ENCODE assay signal across 9 cellular contexts in the genomic region with DNA sequence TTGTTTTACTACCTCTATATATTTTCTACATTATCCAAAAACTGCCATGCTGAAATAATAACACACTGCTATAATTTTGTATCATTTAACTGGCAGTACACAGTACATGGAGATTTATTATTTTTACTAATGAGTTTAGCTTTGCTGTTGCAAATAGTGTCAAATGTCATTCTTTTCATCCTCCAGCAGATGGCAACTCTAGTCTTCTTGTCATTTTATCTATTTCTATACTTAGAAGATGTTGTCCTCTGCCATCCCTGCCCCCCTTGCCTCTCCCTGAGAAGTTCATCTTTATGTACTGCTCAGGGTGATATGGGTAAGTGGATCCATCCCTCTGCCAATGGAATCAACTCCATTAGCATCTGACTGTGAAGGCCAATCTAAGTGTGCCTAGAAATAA. TPM values are rescaled to one million over a fixed set of nuclear protein-coding genes. Genes with fewer than 3 reads are reported as not detected.
DNase-seq lines count a peak whose midpoint lies in the region; ATAC-seq, FAIRE-seq and TF ChIP-seq lines count a peak whose summit lies in the region.
"Had no signal": no experiment of that assay in that cellular context is flagged by ENCODE, and none has a peak within 500 bp of the region (broad histone marks: within the 10 kb centered on the region; RNA-seq: fewer than 3 reads in every experiment).

No MANE protein-coding gene starts in this region.

- H3K9ac ChIP-seq in mesenchymal stem cell (ENCODE audit: low read length), result peak overlapping the region; percentile 34

- H3K4me1 ChIP-seq in mesenchymal stem cell (ENCODE audit: control insufficient read depth, insufficient read depth, low read depth, low read length), result no peaks in the 10 kb centered on the region
- H3K4me1 ChIP-seq: right lobe of liver had no signal

- peak; percentile 42 for DNase-seq in EH (ENCODE audit: low read depth)
- DNase-seq in NCI-H1092 treated with DMSO at 0.1 percent for 48 hours (lab: John Stamatoyannopoulos, UW), result peak; percentile 12
- no peak for DNase-seq in brain microvascular endothelial cell
- peak; percentile 58 for DNase-seq in mesenchymal stem cell
- DNase-seq in activated CD4-positive, alpha-beta T cell treated with anti-CD3 and anti-CD28 coated beads, Interleukin-2, amount 50 U/mL, for 4 hours, result no peak
- DNase-seq in GM19239 (ENCODE audit: insufficient read length, low spot score), result no peak
- DNase-seq: right lobe of liver had no signal

- ATAC-seq in GM21447 (IDR thresholded peaks at IDR 0.05; ENCODE audit: unreplicated experiment) (no peak), GM21515 (IDR thresholded peaks at IDR 0.05; ENCODE audit: unreplicated experiment) (no peak)

- in situ Hi-C loops in brain microvascular endothelial cell (cut with HindIII; ENCODE audit: low pct_ligation_motif_present, low sequenced_read_pairs), result no loop called here

- H4K8ac ChIP-seq in mesenchymal stem cell (ENCODE audit: low read length), result no peak overlapping the region

- H3K4me3 ChIP-seq in brain microvascular endothelial cell (ENCODE audit: low read depth, low read length) (no peak overlapping the region), mesenchymal stem cell (ENCODE audit: insufficient read depth in 1 of 2, low read depth in 1 of 2, low read length in 2 of 2) (no peak overlapping the region)
- H3K4me3 ChIP-seq: right lobe of liver had no signal

- peak; percentile 51 for TF ChIP-seq CTCF in brain microvascular endothelial cell (IDR thresholded peaks at IDR 0.05; ENCODE audit: low read depth, low read length, missing control alignments)

- no peak overlapping the region for H3K4ac ChIP-seq in mesenchymal stem cell (ENCODE audit: low read depth in 1 of 2, low read length in 2 of 2)

- no peak overlapping the region for H2BK120ac ChIP-seq in mesenchymal stem cell (ENCODE audit: low read depth, low read length)

- H2BK15ac ChIP-seq in mesenchymal stem cell (ENCODE audit: low read depth, poor library complexity, severe bottlenecking), result no peak overlapping the region

- no peak overlapping the region for H3K4me2 ChIP-seq in mesenchymal stem cell (ENCODE audit: low read length, poor library complexity, severe bottlenecking)

- H2BK12ac ChIP-seq in mesenchymal stem cell (ENCODE audit: low read length in 2 of 2), result no peak overlapping the region

- no peak overlapping the region for H2AK5ac ChIP-seq in mesenchymal stem cell (ENCODE audit: low read length, severe bottlenecking)

- no peak overlapping the region for H3K18ac ChIP-seq in mesenchymal stem cell (ENCODE audit: low read depth in 1 of 2, low read length in 2 of 2)

- H2BK5ac ChIP-seq in mesenchymal stem cell (ENCODE audit: low read depth, low read length, poor library complexity, severe bottlenecking), result no peak overlapping the region

- no peaks in the 10 kb centered on the region for H3K27me3 ChIP-seq in brain microvascular endothelial cell (replicated peaks)
- H3K27me3 ChIP-seq in mesenchymal stem cell (ENCODE audit: control insufficient read depth in 1 of 2, insufficient read depth in 1 of 2, low read length in 2 of 2), result peaks cover 0 to 20% of the 10 kb centered on the region in 2 experiments
- H3K27me3 ChIP-seq: right lobe of liver had no signal

- no peak overlapping the region for H4K91ac ChIP-seq in mesenchymal stem cell (ENCODE audit: low read length)

- no peak overlapping the region for H3K27ac ChIP-seq in brain microvascular endothelial cell
- H3K27ac ChIP-seq in mesenchymal stem cell (ENCODE audit: low read length, poor library complexity, severe bottlenecking), result no peak overlapping the region
- H3K27ac ChIP-seq: right lobe of liver had no signal

- H3K36me3 ChIP-seq in brain microvascular endothelial cell (replicated peaks), result no peaks in the 10 kb centered on the region
- H3K36me3 ChIP-seq in mesenchymal stem cell (ENCODE audit: control insufficient read depth in 1 of 2, insufficient read depth in 2 of 2, low read depth in 1 of 2, low read length in 2 of 2), result no peaks in the 10 kb centered on the region
- H3K36me3 ChIP-seq: right lobe of liver had no signal

- FAIRE-seq in GM19239 (lab: Jason Lieb, UNC), result no peak

- no peaks in the 10 kb centered on the region for H3K79me1 ChIP-seq in mesenchymal stem cell (replicated peaks; ENCODE audit: low read length, poor library complexity, severe bottlenecking)

- no peak overlapping the region for H2AFZ ChIP-seq in mesenchymal stem cell (ENCODE audit: low read depth, low read length)

- no peak overlapping the region for H3K23ac ChIP-seq in mesenchymal stem cell (ENCODE audit: low read length in 2 of 2)

- no peak overlapping the region for H3K14ac ChIP-seq in mesenchymal stem cell (ENCODE audit: low read length in 2 of 2)

- H3K9me3 ChIP-seq in mesenchymal stem cell (ENCODE audit: control insufficient read depth, low read length), result no peaks in the 10 kb centered on the region
- H3K9me3 ChIP-seq: right lobe of liver had no signal

RNA-seq across cellular contexts. Expression of a gene that starts 21.7 kb away (rescaled TPM):
- 0.32 TPM for polyA plus RNA-seq in mesenchymal stem cell (2013, experiment 1 of 2)
- polyA plus RNA-seq in mesenchymal stem cell (2013, experiment 2 of 2), result 0.38 TPM

Comparison
In these comparisons a context has a peak if more than half of its experiments do, and no peak if none do; other contexts are left out.
1. DNase-seq: peak in EH (single experiment), NCI-H1092 treated with DMSO at 0.1 percent for 48 hours (single experiment) and mesenchymal stem cell (single experiment); none in brain microvascular endothelial cell (single experiment), activated CD4-positive, alpha-beta T cell treated with anti-CD3 and anti-CD28 coated beads, Interleukin-2, amount 50 U/mL, for 4 hours (0 of 2) and GM19239 (single experiment).